23 cellular contexts compared by ENCODE assay signal in genomic region chr15:101050647-101051290, GRCh38.
DNase-seq lines count a peak whose midpoint lies in the region; ATAC-seq and TF ChIP-seq lines count a peak whose summit lies in the region.
"Had no signal": no experiment of that assay in that cellular context is flagged by ENCODE, and none has a peak within 500 bp of the region (broad histone marks: within the 10 kb centered on the region; RNA-seq: fewer than 3 reads in every experiment).

No MANE protein-coding gene starts in this region.

- H3K4me3 ChIP-seq in right cardiac atrium (ENCODE audit: low read length) = no peak overlapping the region
- H3K4me3 ChIP-seq: A549, smooth muscle cell, tibial nerve had no signal

- WGBS in right cardiac atrium = 85% methylated on average over 9 of the region's 9 CpGs

- peaks cover 4% of the 10 kb centered on the region for H3K4me1 ChIP-seq in right cardiac atrium (ENCODE audit: control insufficient read depth, insufficient read depth, low read length)
- H3K4me1 ChIP-seq: A549 had no signal

- intact Hi-C loops in cardiac septum (cut with DNase I) = no loop called here
- intact Hi-C loops in right cardiac atrium (cut with DNase I) = no loop called here

- H3K27ac ChIP-seq in right cardiac atrium (ENCODE audit: low read length) = no peak overlapping the region
- H3K27ac ChIP-seq: A549 had no signal

- no peaks in the 10 kb centered on the region for H3K27me3 ChIP-seq in right cardiac atrium (ENCODE audit: control insufficient read depth, insufficient read depth)
- H3K27me3 ChIP-seq: tibial nerve had no signal

- no peak for TF ChIP-seq CTCF in omental fat pad (IDR thresholded peaks at IDR 0.05)

- DNase-seq in cardiac septum (ENCODE audit: low spot score) (peak; percentile 53), right cardiac atrium (no peak), ecto neural progenitor cell (ENCODE audit: low spot score) (peak; percentile 41), omental fat pad (ENCODE audit: low spot score) (peak; percentile 7), ureter (ENCODE audit: low spot score) (peak; percentile 34), NCI-H345 treated with DMSO at 0.1 percent for 48 hours (lab: John Stamatoyannopoulos, UW; ENCODE audit: unreplicated experiment) (no peak), NCI-H345 (lab: John Stamatoyannopoulos, UW) (no peak)
- DNase-seq in activated T-cell treated with anti-CD3 and anti-CD28 coated beads, Interleukin-2, amount 50 U/mL, for 1 hour = no peak
- DNase-seq: activated CD4-positive, alpha-beta T cell treated with anti-CD3 and anti-CD28 coated beads for 36 hours; activated effector memory CD4-positive, alpha-beta T cell treated with anti-CD3 and anti-CD28 coated beads, Interleukin-2, amount 50 U/mL, for 16 hours; COR-L47; glutamatergic neuron; mesenchymal stem cell; naive thymus-derived CD4-positive, alpha-beta T cell; NCI-H2029; NCI-H2227 treated with DMSO at 0.1 percent for 48 hours; NCI-H82; SIG-M5; stimulated activated CD4-positive, alpha-beta T cell treated with anti-CD3 and anti-CD28 coated beads, Interleukin-4, amount 100 ng/mL, for 1 hour; stimulated activated naive CD8-positive, alpha-beta T cell treated with anti-CD3 and anti-CD28 coated beads, Interleukin-15, Interleukin-2, amounts not matched to agents 100 U/mL and 50 U/mL, for 24 hours had no signal

- ATAC-seq in right cardiac atrium (no peak), omental fat pad (ENCODE audit: low FRiP score) (no peak)
- ATAC-seq: A549; activated CD4-positive, alpha-beta T cell treated with anti-CD3 and anti-CD28 coated beads for 36 hours; naive thymus-derived CD4-positive, alpha-beta T cell; stimulated activated naive CD8-positive, alpha-beta T cell treated with anti-CD3 and anti-CD28 coated beads, Interleukin-15, Interleukin-2, amounts not matched to agents 100 U/mL and 50 U/mL, for 24 hours had no signal

- H3K9me3 ChIP-seq in right cardiac atrium (ENCODE audit: control insufficient read depth, low read length) = no peaks in the 10 kb centered on the region
- H3K9me3 ChIP-seq: A549, tibial nerve had no signal

Comparison
In these comparisons a context has a peak if more than half of its experiments do, and no peak if none do; other contexts are left out.
1. DNase-seq: peak in cardiac septum (single experiment), ecto neural progenitor cell (single experiment), omental fat pad (single experiment) and ureter (single experiment); none in right cardiac atrium (0 of 3), activated T-cell treated with anti-CD3 and anti-CD28 coated beads, Interleukin-2, amount 50 U/mL, for 1 hour (single experiment), NCI-H345 treated with DMSO at 0.1 percent for 48 hours (single experiment) and NCI-H345 (single experiment).